ENCODE assay signal across 22 cellular contexts in the genomic region with DNA sequence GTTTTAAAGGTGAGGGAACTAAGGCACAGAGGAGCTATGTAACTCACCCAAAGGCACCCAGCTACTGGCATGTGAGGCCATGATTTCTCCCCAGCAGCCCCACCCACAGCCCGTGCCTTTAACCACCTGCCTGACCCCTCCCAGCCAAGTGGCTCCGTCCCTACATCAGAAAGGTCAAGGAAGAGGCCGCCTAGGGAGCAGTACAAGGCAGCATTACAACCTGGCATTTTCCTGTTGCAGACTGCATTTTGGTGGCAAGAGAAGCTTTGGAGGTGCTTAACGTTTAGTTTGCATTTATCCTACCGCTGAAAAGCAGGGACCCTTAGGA. TPM values are rescaled to one million over a fixed set of nuclear protein-coding genes. Genes with fewer than 3 reads are reported as not detected.
DNase-seq lines count a peak whose midpoint lies in the region; ATAC-seq and TF ChIP-seq lines count a peak whose summit lies in the region.
"Had no signal": no experiment of that assay in that cellular context is flagged by ENCODE, and none has a peak within 500 bp of the region (broad histone marks: within the 10 kb centered on the region; RNA-seq: fewer than 3 reads in every experiment).

No MANE protein-coding gene starts in this region.

- H3K36me3 ChIP-seq in RWPE2 (ENCODE audit: low read depth) (peaks cover 7% of the 10 kb centered on the region; the same call in 1 of the 2 replicates), skeletal muscle tissue (ENCODE audit: control insufficient read depth in 3 of 3, insufficient read depth in 3 of 3, low read length in 3 of 3) (peaks cover 10 to 13% (median 10%) of the 10 kb centered on the region in 3 donors)
- H3K36me3 ChIP-seq: uterus had no signal

- intact Hi-C loops in activated CD4-positive, alpha-beta T cell treated with anti-CD3 and anti-CD28 coated beads for 36 hours (cut with DNase I, micrococcal nuclease), result no loop called here

- peak; percentile 52 for DNase-seq in NCI-H2196 (lab: John Stamatoyannopoulos, UW; ENCODE audit: unreplicated experiment)
- no peak for DNase-seq in NCI-H2196 treated with DMSO at 0.1 percent for 48 hours (lab: John Stamatoyannopoulos, UW; ENCODE audit: unreplicated experiment)
- DNase-seq in RWPE2 (ENCODE audit: low spot score), result no peak
- no peak for DNase-seq in epithelial cell of prostate (ENCODE audit: low read depth, low spot score)
- no peak for DNase-seq in SIG-M5 (lab: John Stamatoyannopoulos, UW)
- no peak for DNase-seq in activated T-cell treated with anti-CD3 and anti-CD28 coated beads, Interleukin-2, amount 50 U/mL, for 4 hours
- DNase-seq in activated CD4-positive, alpha-beta T cell treated with anti-CD3 and anti-CD28 coated beads for 36 hours, result no peak
- DNase-seq: activated CD4-positive, alpha-beta memory T cell treated with anti-CD3 and anti-CD28 coated beads, Interleukin-2, amount 10 ng/mL, durations not matched to agents 7 days and 5 days; activated naive CD4-positive, alpha-beta T cell treated with anti-CD3 and anti-CD28 coated beads, Interleukin-2, amount 50 U/mL, for 16 hours; activated T-cell treated with anti-CD3 and anti-CD28 coated beads, Interleukin-2, amount 50 U/mL, for 1 hour; cortex of kidney; GDM1; naive thymus-derived CD8-positive, alpha-beta T cell; stimulated activated naive CD8-positive, alpha-beta T cell treated with anti-CD3 and anti-CD28 coated beads, Interleukin-15, amount 100 ng/mL, for 72 hours; T-helper 2 cell; uterus had no signal

- peaks cover 3% of the 10 kb centered on the region for H3K27me3 Mint-ChIP-seq in activated T-cell treated with anti-CD3 and anti-CD28 coated beads, Interleukin-2, amount 50 U/mL, for 4 hours (ENCODE audit: low read depth)
- H3K27me3 Mint-ChIP-seq in activated CD4-positive, alpha-beta T cell treated with anti-CD3 and anti-CD28 coated beads for 36 hours, result no peaks in the 10 kb centered on the region

- no peak for TF ChIP-seq CTCF in RWPE2 (IDR thresholded peaks at IDR 0.05; ENCODE audit: poor library complexity, severe bottlenecking)

- no peaks in the 10 kb centered on the region for H3K36me3 Mint-ChIP-seq in activated T-cell treated with anti-CD3 and anti-CD28 coated beads, Interleukin-2, amount 50 U/mL, for 4 hours (ENCODE audit: insufficient read depth)
- H3K36me3 Mint-ChIP-seq in activated CD4-positive, alpha-beta T cell treated with anti-CD3 and anti-CD28 coated beads for 36 hours (ENCODE audit: low read depth), result no peaks in the 10 kb centered on the region
- H3K36me3 Mint-ChIP-seq: naive thymus-derived CD8-positive, alpha-beta T cell had no signal

- H3K9me3 ChIP-seq in RWPE2 (ENCODE audit: severe bottlenecking) (no peaks in the 10 kb centered on the region), skeletal muscle tissue (ENCODE audit: control insufficient read depth in 3 of 3, low read length in 3 of 3) (no peaks in the 10 kb centered on the region)
- H3K9me3 ChIP-seq: uterus had no signal

- POLR2A ChIA-PET in activated CD4-positive, alpha-beta T cell treated with anti-CD3 and anti-CD28 coated beads for 36 hours (lab: Charles Lee), result no interaction called here

- CTCF ChIA-PET in activated CD4-positive, alpha-beta T cell treated with anti-CD3 and anti-CD28 coated beads for 36 hours (lab: Charles Lee), result no interaction called here

- ATAC-seq in RWPE2 (ENCODE audit: low read depth), result no peak
- no peak for ATAC-seq in activated T-cell treated with anti-CD3 and anti-CD28 coated beads, Interleukin-2, amount 50 U/mL, for 4 hours
- ATAC-seq in activated CD4-positive, alpha-beta T cell treated with anti-CD3 and anti-CD28 coated beads for 36 hours, result no peak
- ATAC-seq: GM12878; naive thymus-derived CD8-positive, alpha-beta T cell; stimulated activated naive CD8-positive, alpha-beta T cell treated with anti-CD3 and anti-CD28 coated beads, Interleukin-15, amount 100 ng/mL, for 72 hours had no signal

- peak overlapping the region; percentile 25 to 68 (median 60) for H3K9ac ChIP-seq in skeletal muscle tissue (ENCODE audit: low read depth in 1 of 3, low read length in 3 of 3)

- no peaks in the 10 kb centered on the region for H3K4me1 Mint-ChIP-seq in activated T-cell treated with anti-CD3 and anti-CD28 coated beads, Interleukin-2, amount 50 U/mL, for 4 hours (ENCODE audit: low read depth)
- H3K4me1 Mint-ChIP-seq in activated CD4-positive, alpha-beta T cell treated with anti-CD3 and anti-CD28 coated beads for 36 hours, result no peaks in the 10 kb centered on the region
- H3K4me1 Mint-ChIP-seq: activated CD4-positive, alpha-beta memory T cell treated with anti-CD3 and anti-CD28 coated beads, Interleukin-2, amount 10 ng/mL, durations not matched to agents 7 days and 5 days; naive thymus-derived CD8-positive, alpha-beta T cell had no signal

- H3K27ac ChIP-seq in RWPE2 (ENCODE audit: poor library complexity, severe bottlenecking) (peak overlapping the region; percentile 25), epithelial cell of prostate (peak overlapping the region; percentile 46), skeletal muscle tissue (ENCODE audit: low read depth, low read length) (peak overlapping the region; percentile 80)
- H3K27ac ChIP-seq: GM23248, uterus had no signal

- H3K27me3 ChIP-seq in RWPE2 (ENCODE audit: insufficient read depth, poor library complexity, severe bottlenecking) (no peaks in the 10 kb centered on the region), skeletal muscle tissue (ENCODE audit: control insufficient read depth in 3 of 3, insufficient read depth in 3 of 3, low read length in 3 of 3) (no peaks in the 10 kb centered on the region)
- H3K27me3 ChIP-seq: BLaER1 treated with 17β-estradiol and CSF1 and Interleukin-3, amounts not matched to agents 10 nM and 100 nM; uterus had no signal

- H3K4me3 ChIP-seq in RWPE2 (ENCODE audit: severe bottlenecking) (no peak overlapping the region), skeletal muscle tissue (ENCODE audit: low read length in 3 of 3) (peak overlapping the region in 1 of 3 donors; percentile 29)
- H3K4me3 ChIP-seq: BLaER1 treated with 17β-estradiol and CSF1 and Interleukin-3, amounts not matched to agents 10 nM and 100 nM; GM12878; GM23248; skin epidermis; uterus had no signal

- H3K4me1 ChIP-seq in RWPE2 (ENCODE audit: insufficient read depth, poor library complexity, severe bottlenecking), result peaks cover 13% of the 10 kb centered on the region
- H3K4me1 ChIP-seq in skeletal muscle tissue (ENCODE audit: control insufficient read depth in 3 of 3, insufficient read depth in 3 of 3, low read length in 3 of 3), result peaks cover 42 to 78% (median 58%) of the 10 kb centered on the region in 3 donors
- H3K4me1 ChIP-seq: uterus had no signal

- H3K4me3 Mint-ChIP-seq in activated T-cell treated with anti-CD3 and anti-CD28 coated beads, Interleukin-2, amount 50 U/mL, for 4 hours, result no peak overlapping the region
- no peak overlapping the region for H3K4me3 Mint-ChIP-seq in activated CD4-positive, alpha-beta T cell treated with anti-CD3 and anti-CD28 coated beads for 36 hours
- H3K4me3 Mint-ChIP-seq: activated CD4-positive, alpha-beta memory T cell treated with anti-CD3 and anti-CD28 coated beads, Interleukin-2, amount 10 ng/mL, durations not matched to agents 7 days and 5 days; memory B cell; naive thymus-derived CD8-positive, alpha-beta T cell; stimulated activated naive CD8-positive, alpha-beta T cell treated with anti-CD3 and anti-CD28 coated beads, Interleukin-15, amount 100 ng/mL, for 72 hours had no signal

- no peaks in the 10 kb centered on the region for H3K9me3 Mint-ChIP-seq in activated T-cell treated with anti-CD3 and anti-CD28 coated beads, Interleukin-2, amount 50 U/mL, for 4 hours
- no peaks in the 10 kb centered on the region for H3K9me3 Mint-ChIP-seq in activated CD4-positive, alpha-beta T cell treated with anti-CD3 and anti-CD28 coated beads for 36 hours (ENCODE audit: low read depth)
- H3K9me3 Mint-ChIP-seq: activated CD4-positive, alpha-beta memory T cell treated with anti-CD3 and anti-CD28 coated beads, Interleukin-2, amount 10 ng/mL, durations not matched to agents 7 days and 5 days had no signal

- H3K27ac Mint-ChIP-seq in activated CD4-positive, alpha-beta T cell treated with anti-CD3 and anti-CD28 coated beads for 36 hours, result no peak overlapping the region
- H3K27ac Mint-ChIP-seq: activated CD4-positive, alpha-beta memory T cell treated with anti-CD3 and anti-CD28 coated beads, Interleukin-2, amount 10 ng/mL, durations not matched to agents 7 days and 5 days; memory B cell; naive thymus-derived CD8-positive, alpha-beta T cell; stimulated activated naive CD8-positive, alpha-beta T cell treated with anti-CD3 and anti-CD28 coated beads, Interleukin-15, amount 100 ng/mL, for 72 hours had no signal

RNA-seq across cellular contexts. Expression of gene STEAP3, which starts 17.5 kb away (rescaled TPM):
- 8.9 TPM for total RNA-seq in skeletal muscle tissue
- under 1 TPM; 0.15 to 0.24 (median 0.18) TPM for total RNA-seq in activated T-cell treated with anti-CD3 and anti-CD28 coated beads, Interleukin-2, amount 50 U/mL, for 4 hours
- total RNA-seq in activated CD4-positive, alpha-beta T cell treated with anti-CD3 and anti-CD28 coated beads for 36 hours, result under 1 TPM; 0.14 to 0.16 TPM
- total RNA-seq: activated CD4-positive, alpha-beta memory T cell treated with anti-CD3 and anti-CD28 coated beads, Interleukin-2, amount 10 ng/mL, durations not matched to agents 7 days and 5 days; naive thymus-derived CD8-positive, alpha-beta T cell had no signal

Comparison
In these comparisons a context has a peak if more than half of its experiments do, and no peak if none do; other contexts are left out.
1. H3K27ac ChIP-seq: peak in every context shown above with its lines; median percentile 80 in skeletal muscle tissue; 46 in epithelial cell of prostate; 25 in RWPE2.